ENCODE assay signal across 26 cellular contexts in the genomic region with DNA sequence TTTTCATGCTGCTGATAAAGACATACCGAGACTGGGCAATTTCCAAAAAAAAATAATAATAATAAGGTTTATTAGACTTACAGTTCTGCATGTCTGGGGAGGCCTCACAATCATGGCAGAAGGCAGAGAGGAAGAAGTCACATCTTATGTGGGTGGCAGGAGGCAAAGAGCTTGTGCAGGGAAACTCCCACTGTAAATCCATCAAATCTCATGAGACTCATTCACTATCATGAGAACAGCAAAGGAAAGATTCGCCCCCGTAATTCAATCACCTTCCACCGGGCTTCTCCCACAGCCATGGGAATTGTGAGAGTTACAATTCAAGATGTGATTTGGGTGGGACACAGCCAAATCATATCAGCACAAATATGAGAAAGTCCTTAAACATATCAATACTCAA.
"Had no signal": no experiment of that assay in that cellular context is flagged by ENCODE, and none has a peak within 500 bp of the region (broad histone marks: within the 10 kb centered on the region; RNA-seq: fewer than 3 reads in every experiment).

No MANE protein-coding gene starts in this region.

- H3K27ac Mint-ChIP-seq: dendritic cell treated with granulocyte-macrophage colony-stimulating factor and Interleukin-4, amounts not matched to agents 40 ng/mL and 50 ng/mL, for 4 days; effector memory CD8-positive, alpha-beta T cell; endodermal cell had no signal

- H3K27me3 ChIP-seq: colonic mucosa, dorsolateral prefrontal cortex, esophagus muscularis mucosa, esophagus squamous epithelium, foreskin keratinocyte, gastrocnemius medialis, gastroesophageal sphincter, heart left ventricle, heart right ventricle had no signal

- H3K4me3 ChIP-seq: colonic mucosa, coronary artery, dorsolateral prefrontal cortex, esophagus muscularis mucosa, esophagus squamous epithelium, gastrocnemius medialis, gastroesophageal sphincter, heart left ventricle, heart right ventricle had no signal

- H3K9me3 Mint-ChIP-seq: dendritic cell treated with granulocyte-macrophage colony-stimulating factor and Interleukin-4, amounts not matched to agents 40 ng/mL and 50 ng/mL, for 4 days; endodermal cell had no signal

- H3K9me3 ChIP-seq: colonic mucosa, esophagus muscularis mucosa, esophagus squamous epithelium, gastrocnemius medialis, gastroesophageal sphincter had no signal

- ATAC-seq: effector memory CD8-positive, alpha-beta T cell; esophagus mucosa; foreskin keratinocyte; gastrocnemius medialis; gastroesophageal sphincter; heart left ventricle; heart right ventricle had no signal

- H3K4me3 Mint-ChIP-seq: dendritic cell treated with granulocyte-macrophage colony-stimulating factor and Interleukin-4, amounts not matched to agents 40 ng/mL and 50 ng/mL, for 4 days; effector memory CD8-positive, alpha-beta T cell; endodermal cell had no signal

- DNase-seq: colonic mucosa; cortex of kidney; dermis blood vessel endothelial cell; dorsolateral prefrontal cortex; effector CD4-positive, alpha-beta T cell; effector CD8-positive, alpha-beta T cell; effector memory CD4-positive, alpha-beta T cell; effector memory CD8-positive, alpha-beta T cell; endodermal cell; erythroblast; esophagus squamous epithelium; foreskin keratinocyte; gastrocnemius medialis; glutamatergic neuron; heart left ventricle; heart right ventricle had no signal

- FAIRE-seq: colon, endometrium, endothelial cell of umbilical vein, frontal cortex had no signal

- H3K27me3 Mint-ChIP-seq: dendritic cell treated with granulocyte-macrophage colony-stimulating factor and Interleukin-4, amounts not matched to agents 40 ng/mL and 50 ng/mL, for 4 days; effector memory CD8-positive, alpha-beta T cell had no signal

- H3K36me3 ChIP-seq: colonic mucosa, esophagus muscularis mucosa, esophagus squamous epithelium, gastrocnemius medialis, gastroesophageal sphincter, heart left ventricle, heart right ventricle had no signal

- H3K4me1 ChIP-seq: colonic mucosa, esophagus muscularis mucosa, esophagus squamous epithelium, gastrocnemius medialis, gastroesophageal sphincter, heart left ventricle, heart right ventricle had no signal

- H3K27ac ChIP-seq: colonic mucosa, coronary artery, dorsolateral prefrontal cortex, epithelial cell of prostate, esophagus muscularis mucosa, esophagus squamous epithelium, foreskin keratinocyte, gastrocnemius medialis, gastroesophageal sphincter, heart left ventricle, heart right ventricle had no signal
